8 cellular contexts compared by ENCODE assay signal in the genomic region with DNA sequence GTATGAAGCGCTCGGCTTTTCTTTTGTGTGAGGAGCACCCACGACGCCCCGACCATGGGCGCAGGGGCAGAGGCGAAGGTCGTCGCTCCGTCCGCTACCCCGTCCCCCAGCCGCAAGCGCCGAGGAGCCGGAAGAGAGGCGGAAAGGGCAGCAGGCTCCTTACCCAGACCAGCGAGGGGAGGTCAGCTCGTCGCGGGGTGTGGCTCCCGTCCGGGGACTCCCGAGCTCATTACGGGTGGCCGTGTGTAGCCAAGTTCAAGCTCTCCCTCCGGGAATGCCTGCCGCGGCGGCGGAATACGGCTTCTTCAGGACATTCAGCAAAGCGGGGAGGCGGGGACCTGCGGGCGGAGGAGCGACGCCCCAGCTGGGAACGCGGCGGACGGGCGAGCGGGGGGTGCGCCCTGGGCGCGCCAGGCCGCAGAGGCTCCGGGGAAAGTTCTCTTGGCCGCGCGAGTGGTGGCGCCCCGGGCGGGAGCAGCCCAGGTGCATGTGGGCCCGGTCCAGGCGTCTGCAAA. TPM values are rescaled to one million over a fixed set of nuclear protein-coding genes. Genes with fewer than 3 reads are reported as not detected.
DNase-seq lines count a peak whose midpoint lies in the region; ATAC-seq, FAIRE-seq and TF ChIP-seq lines count a peak whose summit lies in the region.

No MANE protein-coding gene starts in this region.

- no peak for TF ChIP-seq CTCF in CD8-positive, alpha-beta T cell (IDR thresholded peaks at IDR 0.05)
- TF ChIP-seq CTCF in dorsolateral prefrontal cortex (IDR thresholded peaks at IDR 0.05 in 54 of 56, conservative IDR thresholded peaks at IDR 0.05 in 2 of 56; ENCODE audit: low read depth in 1 of 56, partially characterized antibody in 56 of 56) (no peak), right lobe of liver (IDR thresholded peaks at IDR 0.05) (no peak), testis (IDR thresholded peaks at IDR 0.05) (no peak)

- no peak for ATAC-seq in CD8-positive, alpha-beta T cell
- ATAC-seq in GM18907 (IDR thresholded peaks at IDR 0.05; ENCODE audit: unreplicated experiment) (peak; percentile 54), HG03064 (IDR thresholded peaks at IDR 0.05; ENCODE audit: low read depth, unreplicated experiment) (peak; percentile 41), right lobe of liver (peak; percentile 61 to 72 (median 66))

- peaks cover 14% of the 10 kb centered on the region for H3K4me1 ChIP-seq in CD8-positive, alpha-beta T cell (ENCODE audit: insufficient read depth, low read length)
- no peaks in the 10 kb centered on the region for H3K4me1 ChIP-seq in right lobe of liver
- H3K4me1 ChIP-seq in testis, result no peaks in the 10 kb centered on the region

- H3K27me3 ChIP-seq in CD8-positive, alpha-beta T cell (ENCODE audit: insufficient read depth, low read length), result peaks cover 4% of the 10 kb centered on the region
- H3K27me3 ChIP-seq in dorsolateral prefrontal cortex, result peaks cover 0 to 29% (median 0%) of the 10 kb centered on the region in 45 donors
- no peaks in the 10 kb centered on the region for H3K27me3 ChIP-seq in right lobe of liver
- no peaks in the 10 kb centered on the region for H3K27me3 ChIP-seq in testis

- intact Hi-C loops in CD8-positive, alpha-beta T cell (cut with DNase I, micrococcal nuclease), result no loop called here
- intact Hi-C loops in dorsolateral prefrontal cortex (cut with DNase I), result loop anchor here (2.0 to 10.0 kb wide), 3 partner anchors 58 to 245 kb away; no protein-coding TSS in a partner anchor
- intact Hi-C loops in right lobe of liver (cut with DNase I), result loop anchor here in 1 of 2 donors (10.0 kb wide), 1 partner anchor 215 kb away; no protein-coding TSS in a partner anchor
- intact Hi-C loops in testis (cut with DNase I; ENCODE audit: low total_unique reads), result no loop called here

- CTCF ChIA-PET in CD8-positive, alpha-beta T cell (lab: Charles Lee), result interaction anchor here (2.2 kb wide), 1 partner anchor 11 kb away, joined by 7 read pairs; no protein-coding TSS in a partner anchor

- POLR2A ChIA-PET in CD8-positive, alpha-beta T cell (lab: Charles Lee), result interaction anchor here (1.7 kb wide), 1 partner anchor 10 kb away, joined by 4 read pairs; no protein-coding TSS in a partner anchor

- H3K27ac ChIP-seq in CD8-positive, alpha-beta T cell (ENCODE audit: low read depth, low read length), result no peak overlapping the region
- H3K27ac ChIP-seq in dorsolateral prefrontal cortex, result peak overlapping the region in 45 of 59 donors; percentile 2 to 82 (median 58)
- H3K27ac ChIP-seq in right lobe of liver, result peak overlapping the region; percentile 38 to 80 (median 62)
- H3K27ac ChIP-seq in testis, result peak overlapping the region; percentile 78 to 85

- in situ Hi-C loops in G401 (cut with HindIII; ENCODE audit: low sequenced_read_pairs), result no loop called here

- TF ChIP-seq POLR2A in right lobe of liver (IDR thresholded peaks at IDR 0.05) (no peak), testis (IDR thresholded peaks at IDR 0.05) (no peak)

- peaks cover 19% of the 10 kb centered on the region for H3K4me1 Mint-ChIP-seq in CD8-positive, alpha-beta T cell (ENCODE audit: low read depth)

- H3K36me3 Mint-ChIP-seq in CD8-positive, alpha-beta T cell, result no peaks in the 10 kb centered on the region

- no peak for DNase-seq in CD8-positive, alpha-beta T cell
- DNase-seq in RCC 7860 (ENCODE audit: low spot score) (peak; percentile 36), dorsolateral prefrontal cortex (peak in 3 of 10 donors; percentile 30 to 52 (median 31)), right lobe of liver (peak; percentile 63 to 73 (median 63)), testis (peak; percentile 67), G401 (ENCODE audit: low spot score) (no peak)

- WGBS in right lobe of liver (ENCODE audit: insufficient coverage, low coverage, low lambda C conversion rate, missing lambda C conversion rate), result no CpG with 5 or more reads among the region's 57 CpGs
- 0 to 1% methylated on average over 14 to 34 of the region's 57 CpGs for WGBS in testis, 2 donors

- no peaks in the 10 kb centered on the region for H3K9me3 Mint-ChIP-seq in CD8-positive, alpha-beta T cell

- H3K4me3 Mint-ChIP-seq in CD8-positive, alpha-beta T cell, result peak overlapping the region; percentile 58

- peak overlapping the region; percentile 19 for H3K4me3 ChIP-seq in CD8-positive, alpha-beta T cell (ENCODE audit: low read depth, low read length)
- H3K4me3 ChIP-seq in dorsolateral prefrontal cortex (peak overlapping the region; percentile 53 to 89 (median 74)), right lobe of liver (peak overlapping the region; percentile 65 to 71 (median 66)), testis (peak overlapping the region; percentile 70 to 71)

- no peak for FAIRE-seq in RCC 7860 (lab: Jason Lieb, UNC)

- no peaks in the 10 kb centered on the region for H3K9me3 ChIP-seq in CD8-positive, alpha-beta T cell (ENCODE audit: low read length)
- H3K9me3 ChIP-seq in right lobe of liver (no peaks in the 10 kb centered on the region), testis (no peaks in the 10 kb centered on the region)

- H3K36me3 ChIP-seq in CD8-positive, alpha-beta T cell (ENCODE audit: insufficient read depth, low read length), result no peaks in the 10 kb centered on the region
- no peaks in the 10 kb centered on the region for H3K36me3 ChIP-seq in right lobe of liver
- H3K36me3 ChIP-seq in testis (ENCODE audit: low read depth, missing control alignments), result no peaks in the 10 kb centered on the region

- H3K27me3 Mint-ChIP-seq in CD8-positive, alpha-beta T cell (ENCODE audit: low read depth), result peaks cover 46% of the 10 kb centered on the region

- no peak overlapping the region for H3K27ac Mint-ChIP-seq in CD8-positive, alpha-beta T cell

RNA-seq across cellular contexts. Expression of a gene that starts 0.6 kb away (rescaled TPM):
- under 1 TPM; 0.27 to 0.47 TPM for total RNA-seq in CD8-positive, alpha-beta T cell
- total RNA-seq in dorsolateral prefrontal cortex, result 10 to 100 TPM in 106 of 120 experiments, 1 to 10 TPM in 14; 5.8 to 37.2 (median 15.9) TPM
- 10 to 100 TPM in 1 of 6 experiments, 1 to 10 TPM in 5; 2.5 to 12.0 (median 4.2) TPM for total RNA-seq in right lobe of liver
- total RNA-seq in testis, result 10 to 100 TPM in 1 of 2 donors, 1 to 10 TPM in 1; 9.0 to 23.9 TPM
- 13.3 TPM for polyA plus RNA-seq in testis (ENCODE audit: insufficient read depth, low read depth, low replicate concordance)
- total RNA-seq in G401 (2014; rRNA removed; shearing (Covaris generic)), result not detected in 2 replicates

Comparison
In these comparisons a context has a peak if more than half of its experiments do, and no peak if none do; other contexts are left out.
1. DNase-seq: peak in RCC 7860 (single experiment), right lobe of liver (3 of 3) and testis (single experiment); none in CD8-positive, alpha-beta T cell (0 of 7) and G401 (single experiment).
2. H3K4me3 ChIP-seq: peak in every context shown above with its lines; median percentile 74 in dorsolateral prefrontal cortex; 70 in testis; 66 in right lobe of liver; 19 in CD8-positive, alpha-beta T cell.
3. intact Hi-C loops: an anchor here in dorsolateral prefrontal cortex (2.0 to 10.0 kb wide); none called in CD8-positive, alpha-beta T cell and testis.